In the genomic region with DNA sequence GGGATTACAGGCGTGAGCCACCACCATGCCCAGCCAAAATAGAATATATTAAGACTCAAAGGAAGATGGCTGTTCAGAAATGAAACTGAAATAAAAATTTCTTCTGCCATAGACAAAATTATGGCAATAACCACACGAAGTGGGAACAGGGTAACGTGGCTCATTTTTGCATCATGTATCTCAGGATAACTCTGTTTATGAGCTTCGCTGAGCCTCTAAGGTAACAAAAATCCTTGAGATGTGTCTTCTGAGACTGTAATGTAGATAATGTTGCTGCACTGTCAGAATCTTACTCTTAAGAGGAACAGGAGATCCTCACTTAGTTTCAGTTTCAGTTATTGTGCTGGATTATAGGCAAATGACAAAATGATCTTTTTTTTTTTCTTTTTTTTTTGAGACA, we compare ENCODE assay signal across 10 cellular contexts.
DNase-seq lines count a peak whose midpoint lies in the region; ATAC-seq and TF ChIP-seq lines count a peak whose summit lies in the region.
"Had no signal": no experiment of that assay in that cellular context is flagged by ENCODE, and none has a peak within 500 bp of the region (broad histone marks: within the 10 kb centered on the region; RNA-seq: fewer than 3 reads in every experiment).

No MANE protein-coding gene starts in this region.

- no peaks in the 10 kb centered on the region for H3K9me3 Mint-ChIP-seq in immature natural killer cell

- peaks cover 16% of the 10 kb centered on the region for H3K4me1 ChIP-seq in smooth muscle cell (ENCODE audit: low read depth)

- peak overlapping the region; percentile 33 to 82 (median 76) for H3K4me3 Mint-ChIP-seq in immature natural killer cell

- no peak overlapping the region for H3K4me2 ChIP-seq in smooth muscle cell

- H3K27ac Mint-ChIP-seq in immature natural killer cell: peak overlapping the region in 3 of 6 donors; percentile 84 to 94 (median 87)

- peaks cover 6% of the 10 kb centered on the region for H3F3A ChIP-seq in smooth muscle cell (ENCODE audit: low read depth)

- H2AFZ ChIP-seq in smooth muscle cell (ENCODE audit: low read depth): no peak overlapping the region

- H3K36me3 Mint-ChIP-seq in immature natural killer cell: no peaks in the 10 kb centered on the region

- no peaks in the 10 kb centered on the region for H3K9me3 ChIP-seq in smooth muscle cell (replicated peaks; ENCODE audit: low read depth)

- DNase-seq in Jurkat, Clone E6-1 (ENCODE audit: low read depth, low spot score): peak; percentile 16
- peak in 2 of 3 donors; percentile 26 to 41 for DNase-seq in immature natural killer cell
- DNase-seq in NCI-H82 (lab: John Stamatoyannopoulos, UW): no peak
- DNase-seq in SW 1271 (lab: John Stamatoyannopoulos, UW): no peak
- no peak for DNase-seq in smooth muscle cell (lab: John Stamatoyannopoulos, UW; ENCODE audit: unreplicated experiment)
- DNase-seq in DMS114 treated with DMSO at 0.1 percent for 48 hours (lab: John Stamatoyannopoulos, UW; ENCODE audit: unreplicated experiment): no peak
- DNase-seq: activated CD4-positive, alpha-beta T cell treated with anti-CD3 and anti-CD28 coated beads for 4 hours had no signal

- no peak for TF ChIP-seq CTCF in smooth muscle cell (IDR thresholded peaks at IDR 0.05; ENCODE audit: borderline replicate concordance, insufficient read depth, poor library complexity, severe bottlenecking)

- H3K36me3 ChIP-seq in smooth muscle cell (ENCODE audit: low read depth): no peaks in the 10 kb centered on the region

- ATAC-seq in GM18519 (IDR thresholded peaks at IDR 0.05; ENCODE audit: low FRiP score, unreplicated experiment): peak; percentile 93
- ATAC-seq in GM21619 (IDR thresholded peaks at IDR 0.05; ENCODE audit: unreplicated experiment): peak; percentile 83

- H3K4me1 Mint-ChIP-seq in immature natural killer cell: peaks cover 30 to 34% of the 10 kb centered on the region in 2 donors

- no peaks in the 10 kb centered on the region for H3K79me2 ChIP-seq in smooth muscle cell (ENCODE audit: low read depth)

- 97% methylated on average over 4 of the region's 4 CpGs for WGBS in smooth muscle cell (ENCODE audit: low lambda C conversion rate)

- H4K20me1 ChIP-seq in smooth muscle cell (ENCODE audit: low read depth): no peaks in the 10 kb centered on the region

- no peaks in the 10 kb centered on the region for H3K27me3 ChIP-seq in smooth muscle cell (ENCODE audit: low read depth)

- no peak overlapping the region for H3K9ac ChIP-seq in smooth muscle cell (ENCODE audit: low read depth)

- no peak overlapping the region for H3K27ac ChIP-seq in smooth muscle cell (ENCODE audit: low read depth)
- H3K27ac ChIP-seq: HL-60 had no signal

- peaks cover 0 to 10% (median 1%) of the 10 kb centered on the region in 3 donors for H3K27me3 Mint-ChIP-seq in immature natural killer cell (ENCODE audit: low read depth in 3 of 3)

- H3K4me3 ChIP-seq in Jurkat, Clone E6-1 (ENCODE audit: low read length): no peak overlapping the region
- H3K4me3 ChIP-seq in smooth muscle cell: no peak overlapping the region

Comparison
In these comparisons a context has a peak if more than half of its experiments do, and no peak if none do; other contexts are left out.
1. DNase-seq: peak in Jurkat, Clone E6-1 (single experiment) and immature natural killer cell (2 of 3); none in NCI-H82 (single experiment), SW 1271 (0 of 2), smooth muscle cell (single experiment) and DMS114 treated with DMSO at 0.1 percent for 48 hours (single experiment).